Comparison of ENCODE assay signal across 9 cellular contexts in genomic region chr19:12670159-12670928, GRCh38. TPM values are rescaled to one million over a fixed set of nuclear protein-coding genes. Genes with fewer than 3 reads are reported as not detected.
DNase-seq lines count a peak whose midpoint lies in the region; ATAC-seq and TF ChIP-seq lines count a peak whose summit lies in the region.
"Had no signal": no experiment of that assay in that cellular context is flagged by ENCODE, and none has a peak within 500 bp of the region (broad histone marks: within the 10 kb centered on the region; RNA-seq: fewer than 3 reads in every experiment).

No MANE protein-coding gene starts in this region.

- peak; percentile 8; the same call in 1 of the 2 replicates for ATAC-seq in Panc1
- ATAC-seq in HG03439 (IDR thresholded peaks at IDR 0.05; ENCODE audit: unreplicated experiment), result no peak

- peaks cover 34% of the 10 kb centered on the region for H3K4me1 ChIP-seq in CD8-positive, alpha-beta memory T cell (ENCODE audit: insufficient read depth, low read length)
- H3K4me1 ChIP-seq in Panc1 (ENCODE audit: control insufficient read depth, insufficient read depth, low read length), result peaks cover 3% of the 10 kb centered on the region

- H3K4me1 Mint-ChIP-seq in CD8-positive, alpha-beta memory T cell, result peaks cover 45 to 56% (median 46%) of the 10 kb centered on the region in 3 donors
- H3K4me1 Mint-ChIP-seq in osteocyte (ENCODE audit: unreplicated experiment), result peaks cover 36% of the 10 kb centered on the region

- H3K9me3 Mint-ChIP-seq in CD8-positive, alpha-beta memory T cell, result no peaks in the 10 kb centered on the region
- H3K9me3 Mint-ChIP-seq in osteocyte (ENCODE audit: unreplicated experiment), result no peaks in the 10 kb centered on the region

- POLR2A ChIA-PET in CD8-positive, alpha-beta memory T cell (lab: Charles Lee), result interaction anchor here (0.9 to 2.2 kb wide), 4 partner anchors 26 to 136 kb away, joined by 3 to 12 read pairs (median 4); partner anchors contain the start of genes FBXW9, RNASEH2A, ZNF490 and ZNF791
- POLR2A ChIA-PET in Panc1 (lab: Charles Lee), result no interaction called here

- in situ Hi-C loops in Panc1 (cut with HindIII; ENCODE audit: low pct_unique_long_range_greater_than_20kb, low sequenced_read_pairs), result no loop called here

- CTCF ChIA-PET in CD8-positive, alpha-beta memory T cell (lab: Charles Lee), result interaction anchor here (0.7 to 4.3 kb wide), 8 partner anchors 11 to 110 kb away, joined by 3 to 19 read pairs (median 6); partner anchors contain the start of gene DHPS
- CTCF ChIA-PET in Panc1 (lab: Charles Lee), result no interaction called here

- DNase-seq in CD8-positive, alpha-beta memory T cell, result no peak
- DNase-seq in Panc1 (ENCODE audit: low read depth, low spot score) (no peak), epithelial cell of prostate (ENCODE audit: low read depth, low spot score) (no peak), osteocyte (ENCODE audit: extremely low spot score, unreplicated experiment) (no peak), SKM-1 treated with dmso at 0.1 percent for 144 hours (lab: John Stamatoyannopoulos, UW; ENCODE audit: unreplicated experiment) (no peak), T1000 (lab: John Stamatoyannopoulos, UW) (no peak)
- no peak for DNase-seq in stimulated activated naive CD4-positive, alpha-beta T cell treated with Interleukin-2 at 50 U/mL for 16 hours (lab: John Stamatoyannopoulos, UW)
- DNase-seq: activated CD4-positive, alpha-beta T cell treated with anti-CD3 and anti-CD28 coated beads, Interleukin-2, amount 50 U/mL, for 1 hour had no signal

- H3K36me3 ChIP-seq in CD8-positive, alpha-beta memory T cell (ENCODE audit: insufficient read depth, low read length), result peaks cover 12% of the 10 kb centered on the region
- H3K36me3 ChIP-seq in Panc1 (ENCODE audit: control insufficient read depth, insufficient read depth, low read length), result peaks cover 3% of the 10 kb centered on the region; the same call in 1 of the 2 replicates

- peak overlapping the region; percentile 87 to 99 (median 95) for H3K4me3 Mint-ChIP-seq in CD8-positive, alpha-beta memory T cell
- peak overlapping the region; percentile 87 for H3K4me3 Mint-ChIP-seq in osteocyte (ENCODE audit: unreplicated experiment)

- H3K27ac Mint-ChIP-seq in CD8-positive, alpha-beta memory T cell, result peak overlapping the region; percentile 42 to 100 (median 100)
- H3K27ac Mint-ChIP-seq in osteocyte (ENCODE audit: unreplicated experiment), result peak overlapping the region; percentile 100

- peak overlapping the region; percentile 71 for H3K4me3 ChIP-seq in CD8-positive, alpha-beta memory T cell (ENCODE audit: low read length)
- peak overlapping the region; percentile 87 to 93 for H3K4me3 ChIP-seq in Panc1 (ENCODE audit: low read depth in 2 of 2, low read length in 2 of 2)

- peaks cover 4 to 54% (median 6%) of the 10 kb centered on the region in 3 donors for H3K36me3 Mint-ChIP-seq in CD8-positive, alpha-beta memory T cell
- H3K36me3 Mint-ChIP-seq in osteocyte (ENCODE audit: unreplicated experiment), result peaks cover 16% of the 10 kb centered on the region

- H3K27me3 ChIP-seq in CD8-positive, alpha-beta memory T cell (ENCODE audit: insufficient read depth, low read length, poor library complexity, severe bottlenecking), result no peaks in the 10 kb centered on the region
- H3K27me3 ChIP-seq in Panc1 (ENCODE audit: control insufficient read depth, insufficient read depth, low read length), result no peaks in the 10 kb centered on the region

- BruUV-seq in Panc1 (replicated peaks; lab: Mats Ljungman, UMichigan), result TSS peak; percentile 87

- intact Hi-C loops in Panc1 (cut with micrococcal nuclease; ENCODE audit: unreplicated experiment), result loop anchor here (10.0 kb wide), 1 partner anchor 106 kb away; no protein-coding TSS in a partner anchor

- no peaks in the 10 kb centered on the region for H3K9me3 ChIP-seq in CD8-positive, alpha-beta memory T cell (ENCODE audit: low read length)
- H3K9me3 ChIP-seq in Panc1 (ENCODE audit: control insufficient read depth, insufficient read depth, low read depth, low read length), result no peaks in the 10 kb centered on the region

- H3K27ac ChIP-seq in CD8-positive, alpha-beta memory T cell (ENCODE audit: low read depth, low read length), result peak overlapping the region; percentile 86
- H3K27ac ChIP-seq in Panc1 (ENCODE audit: low read length), result peak overlapping the region; percentile 98
- H3K27ac ChIP-seq in epithelial cell of prostate, result peak overlapping the region; percentile 89

- TF ChIP-seq CTCF in Panc1 (IDR thresholded peaks at IDR 0.05) (no peak), osteocyte (IDR thresholded peaks at IDR 0.05) (no peak)

- no peaks in the 10 kb centered on the region for H3K27me3 Mint-ChIP-seq in CD8-positive, alpha-beta memory T cell
- H3K27me3 Mint-ChIP-seq in osteocyte (ENCODE audit: unreplicated experiment), result no peaks in the 10 kb centered on the region

RNA-seq across cellular contexts. Expression of gene WDR83, which starts 3.7 kb away (rescaled TPM):
- total RNA-seq in CD8-positive, alpha-beta memory T cell, result 10 to 100 TPM; 18.8 to 19.9 TPM
- 13.1 TPM for polyA plus RNA-seq in CD8-positive, alpha-beta memory T cell
- total RNA-seq in Panc1 (2021; ENCODE audit: unreplicated experiment) (10.8 TPM), osteocyte (11.4 and 12.4 TPM in 2 replicates)
- polyA plus RNA-seq in Panc1 (2012; ENCODE audit: insufficient read length), result 28.4 TPM

RNA-seq across cellular contexts. Expression of gene MAN2B1, which starts 3.8 kb away (rescaled TPM):
- 10 to 100 TPM; 83.8 to 85.3 TPM for total RNA-seq in CD8-positive, alpha-beta memory T cell
- 76.4 TPM for polyA plus RNA-seq in CD8-positive, alpha-beta memory T cell
- 43.0 TPM for total RNA-seq in Panc1 (2021; ENCODE audit: unreplicated experiment)
- polyA plus RNA-seq in Panc1 (2012; ENCODE audit: insufficient read length), result 28.9 TPM
- total RNA-seq in osteocyte, result 116 and 120 TPM in 2 replicates

RNA-seq across cellular contexts. Expression of gene DHPS, which starts 11.3 kb away (rescaled TPM):
- 100 to 1,000 TPM; 113 to 116 TPM for total RNA-seq in CD8-positive, alpha-beta memory T cell
- polyA plus RNA-seq in CD8-positive, alpha-beta memory T cell, result 91.8 TPM
- total RNA-seq in Panc1 (2021; ENCODE audit: unreplicated experiment), result 76.9 TPM
- polyA plus RNA-seq in Panc1 (2012; ENCODE audit: insufficient read length), result 105 TPM
- total RNA-seq in osteocyte, result 64.3 and 68.4 TPM in 2 replicates

RNA-seq across cellular contexts. Expression of gene GNG14, which starts 17.5 kb away (rescaled TPM):
- not detected for total RNA-seq in CD8-positive, alpha-beta memory T cell
- polyA plus RNA-seq in CD8-positive, alpha-beta memory T cell, result not detected
- not detected for total RNA-seq in Panc1 (2021; ENCODE audit: unreplicated experiment)
- polyA plus RNA-seq in Panc1 (2012; ENCODE audit: insufficient read length), result not detected
- not detected in 2 replicates for total RNA-seq in osteocyte

RNA-seq across cellular contexts. Expression of gene FBXW9, which starts 26.1 kb away (rescaled TPM):
- 1 to 10 TPM; 7.9 to 8.1 TPM for total RNA-seq in CD8-positive, alpha-beta memory T cell
- polyA plus RNA-seq in CD8-positive, alpha-beta memory T cell, result 5.9 TPM
- 12.4 TPM for total RNA-seq in Panc1 (2021; ENCODE audit: unreplicated experiment)
- polyA plus RNA-seq in Panc1 (2012; ENCODE audit: insufficient read length), result 15.2 TPM
- total RNA-seq in osteocyte, result 10.9 and 11.4 TPM in 2 replicates
